In the genomic region with DNA sequence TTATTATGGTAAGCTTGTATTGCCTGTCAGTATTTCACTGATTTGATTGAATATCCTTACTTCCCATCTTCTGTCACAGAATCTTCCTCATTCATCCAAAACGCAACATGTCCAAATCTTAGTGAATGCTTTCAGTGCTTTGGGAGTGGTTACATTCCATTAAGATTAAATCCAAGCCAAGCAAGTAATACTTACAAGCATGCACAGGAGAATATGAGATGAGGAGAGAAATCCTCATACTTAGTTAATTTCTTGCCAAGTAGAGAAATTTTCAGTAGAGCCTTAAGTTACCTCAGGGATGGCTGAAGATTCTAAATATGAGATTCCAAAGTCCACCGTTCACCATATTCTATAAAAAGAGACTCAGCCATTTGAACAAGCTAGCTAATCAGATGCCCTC, we compare ENCODE assay signal across 20 cellular contexts.
DNase-seq lines count a peak whose midpoint lies in the region; ATAC-seq and TF ChIP-seq lines count a peak whose summit lies in the region.
"Had no signal": no experiment of that assay in that cellular context is flagged by ENCODE, and none has a peak within 500 bp of the region (broad histone marks: within the 10 kb centered on the region; RNA-seq: fewer than 3 reads in every experiment).

No MANE protein-coding gene starts in this region.

- H3K4me2 ChIP-seq in mesendoderm (ENCODE audit: low read length): no peak overlapping the region

- TF ChIP-seq POLR2A in uterus (IDR thresholded peaks at IDR 0.05): no peak

- TF ChIP-seq CTCF in brain microvascular endothelial cell (IDR thresholded peaks at IDR 0.05; ENCODE audit: low read depth, low read length, missing control alignments) (no peak), uterus (IDR thresholded peaks at IDR 0.05) (no peak)

- H3K27me3 ChIP-seq in brain microvascular endothelial cell (replicated peaks) (no peaks in the 10 kb centered on the region), mesendoderm (ENCODE audit: insufficient read depth, low read length, poor library complexity) (no peaks in the 10 kb centered on the region), uterus (no peaks in the 10 kb centered on the region)
- H3K27me3 ChIP-seq: cardiac muscle cell, gastroesophageal sphincter had no signal

- in situ Hi-C loops in brain microvascular endothelial cell (cut with HindIII; ENCODE audit: low pct_ligation_motif_present, low sequenced_read_pairs): no loop called here

- no peak overlapping the region for H4K5ac ChIP-seq in mesendoderm (ENCODE audit: low read length)

- H3K79me2 ChIP-seq in mesendoderm (ENCODE audit: control insufficient read depth, insufficient read depth, low read length): no peaks in the 10 kb centered on the region
- H3K79me2 ChIP-seq: parathyroid adenoma had no signal

- no peak overlapping the region for H4K8ac ChIP-seq in mesendoderm (ENCODE audit: low read depth, low read length)

- H2AK5ac ChIP-seq in mesendoderm (ENCODE audit: low read length): no peak overlapping the region

- peak overlapping the region; percentile 36 for H2BK15ac ChIP-seq in mesendoderm (replicated peaks; ENCODE audit: low read depth)

- H3K27ac ChIP-seq in brain microvascular endothelial cell (peak overlapping the region; percentile 38), mesendoderm (ENCODE audit: low read depth, low read length) (no peak overlapping the region), uterus (peak overlapping the region; percentile 38 to 49)
- H3K27ac ChIP-seq: cardiac muscle cell, parathyroid adenoma had no signal

- no peak overlapping the region for H3K56ac ChIP-seq in mesendoderm (ENCODE audit: low read length)

- H3K9ac ChIP-seq in mesendoderm (ENCODE audit: low read length): no peak overlapping the region
- H3K9ac ChIP-seq: parathyroid adenoma had no signal

- intact Hi-C loops in Right ventricle myocardium superior (cut with DNase I) (no loop called here), Right ventricle myocardium inferior (cut with DNase I) (no loop called here), uterus (cut with DNase I; ENCODE audit: low total_unique reads) (no loop called here)

- no CpG with 5 or more reads among the region's 2 CpGs for WGBS in mesendoderm (ENCODE audit: extremely low coverage, insufficient coverage, low lambda C conversion rate)

- H3K4me3 ChIP-seq in brain microvascular endothelial cell (ENCODE audit: low read depth, low read length) (no peak overlapping the region), mesendoderm (ENCODE audit: low read length) (no peak overlapping the region), uterus (no peak overlapping the region)
- H3K4me3 ChIP-seq: cardiac muscle cell, gastroesophageal sphincter had no signal

- no peaks in the 10 kb centered on the region for H3K9me3 ChIP-seq in uterus
- H3K9me3 ChIP-seq: gastroesophageal sphincter had no signal

- no peak overlapping the region for H3K4ac ChIP-seq in mesendoderm (ENCODE audit: low read depth, low read length)

- peak; percentile 20 for ATAC-seq in Right ventricle myocardium superior (ENCODE audit: poor library complexity)
- no peak for ATAC-seq in Right ventricle myocardium inferior
- no peak for ATAC-seq in GM19395 (IDR thresholded peaks at IDR 0.05; ENCODE audit: unreplicated experiment)
- ATAC-seq in GM21367 (IDR thresholded peaks at IDR 0.05; ENCODE audit: unreplicated experiment): no peak
- ATAC-seq: activated CD8-positive, alpha-beta memory T cell treated with anti-CD3 and anti-CD28 coated beads, Interleukin-2, amount 10 ng/mL, durations not matched to agents 7 days and 5 days; gastroesophageal sphincter had no signal

- H3K23ac ChIP-seq in mesendoderm (ENCODE audit: low read length): no peak overlapping the region

- DNase-seq in Right ventricle myocardium superior (no peak), Right ventricle myocardium inferior (ENCODE audit: missing footprints) (no peak), brain microvascular endothelial cell (no peak), mesendoderm (no peak), uterus (no peak), HuH-7.5 (ENCODE audit: low spot score) (no peak)
- DNase-seq: activated B cell treated with CpG ODN at 0.5 μM for 24 hours; activated CD8-positive, alpha-beta memory T cell treated with anti-CD3 and anti-CD28 coated beads, Interleukin-2, amount 10 ng/mL, durations not matched to agents 7 days and 5 days; activated naive CD4-positive, alpha-beta T cell; endodermal cell; GF-D8; midbrain; NCI-H1694; NCI-H526 treated with DMSO at 0.1 percent for 48 hours; stimulated activated CD4-positive, alpha-beta T cell treated with anti-CD3 and anti-CD28 coated beads, Interleukin-15, amount 100 ng/mL, for 24 hours had no signal

- H3K18ac ChIP-seq in mesendoderm (ENCODE audit: low read length): no peak overlapping the region

- no peaks in the 10 kb centered on the region for H3K79me1 ChIP-seq in mesendoderm (ENCODE audit: low read length)

- no peak overlapping the region for H2BK120ac ChIP-seq in mesendoderm (ENCODE audit: low read depth, low read length)

- H3K36me3 ChIP-seq in brain microvascular endothelial cell (replicated peaks): no peaks in the 10 kb centered on the region
- H3K36me3 ChIP-seq in mesendoderm (ENCODE audit: control insufficient read depth, insufficient read depth, low read length): no peaks in the 10 kb centered on the region
- H3K36me3 ChIP-seq in uterus: no peaks in the 10 kb centered on the region
- H3K36me3 ChIP-seq: cardiac muscle cell, gastroesophageal sphincter had no signal

- H2BK5ac ChIP-seq in mesendoderm (ENCODE audit: low read length): no peak overlapping the region

- H3K4me1 ChIP-seq in mesendoderm (ENCODE audit: control insufficient read depth, low read depth, low read length) (no peaks in the 10 kb centered on the region), uterus (peaks cover 13 to 15% of the 10 kb centered on the region in 2 donors)
